In genomic region chr15:40893019-40893723, GRCh38 we compare ENCODE assay signal across 8 cellular contexts. TPM values are rescaled to one million over a fixed set of nuclear protein-coding genes. Genes with fewer than 3 reads are reported as not detected.
DNase-seq lines count a peak whose midpoint lies in the region; ATAC-seq and TF ChIP-seq lines count a peak whose summit lies in the region.

No MANE protein-coding gene starts in this region.

- DNase-seq in Right ventricle myocardium superior (peak; percentile 47), left cardiac atrium (no peak), coronary artery (ENCODE audit: low spot score) (no peak), aorta (no peak), T-helper 17 cell (no peak), cerebellar cortex (ENCODE audit: low spot score) (no peak)

- no peaks in the 10 kb centered on the region for H3K27me3 Mint-ChIP-seq in T-helper 17 cell

- no peak for TF ChIP-seq CTCF in coronary artery (IDR thresholded peaks at IDR 0.05)

- H3K4me3 Mint-ChIP-seq in T-helper 17 cell, result no peak overlapping the region

- ATAC-seq in Right ventricle myocardium superior (ENCODE audit: poor library complexity), result no peak
- no peak for ATAC-seq in left cardiac atrium
- peak; percentile 0 for ATAC-seq in aorta (ENCODE audit: low FRiP score)
- no peak for ATAC-seq in HG02981 (IDR thresholded peaks at IDR 0.05; ENCODE audit: unreplicated experiment)
- no peak for ATAC-seq in T-helper 17 cell

- peaks cover 2% of the 10 kb centered on the region for H3K36me3 Mint-ChIP-seq in T-helper 17 cell (ENCODE audit: low read depth)

- no peaks in the 10 kb centered on the region for H3K27me3 ChIP-seq in muscle layer of duodenum (ENCODE audit: low read depth, low read length)
- H3K27me3 ChIP-seq in aorta (ENCODE audit: control insufficient read depth in 1 of 2, insufficient read depth in 2 of 2, low read length in 1 of 2), result no peaks in the 10 kb centered on the region

- no peak overlapping the region for H3K27ac Mint-ChIP-seq in T-helper 17 cell

- H3K27ac ChIP-seq in coronary artery (peak overlapping the region; percentile 87 to 92), muscle layer of duodenum (ENCODE audit: low read length) (no peak overlapping the region), aorta (ENCODE audit: low read depth in 1 of 2, low read length in 2 of 2) (peak overlapping the region in 1 of 2 donors; percentile 66)

- intact Hi-C loops in Right ventricle myocardium superior (cut with DNase I) (loop anchor here (5.0 to 10.0 kb wide), 2 partner anchors 36 to 222 kb away; partner anchors contain the start of gene INO80), left cardiac atrium (cut with DNase I) (loop anchor here in 1 of 2 donors (2.0 to 5.0 kb wide), 3 partner anchors 36 to 371 kb away; no protein-coding TSS in a partner anchor), aorta (cut with DNase I) (loop anchor here (2.0 to 10.0 kb wide), 5 partner anchors 34 to 442 kb away; partner anchors contain the start of genes C15orf62 (in 1 of the 2), GCHFR (in 1 of the 2), KNL1 (in 1 of the 2) and NUSAP1 (in 1 of the 2))

- H3K4me3 ChIP-seq in coronary artery (peak overlapping the region; percentile 89), muscle layer of duodenum (ENCODE audit: low read depth in 1 of 2, low read length in 2 of 2) (peak overlapping the region; percentile 88 to 95), aorta (ENCODE audit: low read length in 2 of 2) (no peak overlapping the region)

- WGBS in aorta, 2 donors, result 71 to 73% methylated on average over 24 of the region's 24 CpGs

- peaks cover 29% of the 10 kb centered on the region for H3K4me1 Mint-ChIP-seq in T-helper 17 cell

- H3K9me3 ChIP-seq in muscle layer of duodenum (ENCODE audit: control insufficient read depth in 1 of 2, low read length in 2 of 2) (no peaks in the 10 kb centered on the region), aorta (ENCODE audit: control insufficient read depth, low read length) (no peaks in the 10 kb centered on the region), T-helper 17 cell (ENCODE audit: control insufficient read depth, low read length, poor library complexity, severe bottlenecking) (no peaks in the 10 kb centered on the region)

- H3K4me1 ChIP-seq in muscle layer of duodenum (ENCODE audit: control insufficient read depth in 1 of 2, insufficient read depth in 2 of 2, low read length in 2 of 2) (peaks cover 10 to 19% of the 10 kb centered on the region in 2 donors), aorta (ENCODE audit: control insufficient read depth in 1 of 2, insufficient read depth in 2 of 2, low read length in 2 of 2) (no peaks in the 10 kb centered on the region)

- H3K36me3 ChIP-seq in muscle layer of duodenum (ENCODE audit: control insufficient read depth in 1 of 2, insufficient read depth in 2 of 2, low read length in 2 of 2) (peaks cover 4% of the 10 kb centered on the region in 2 donors), aorta (ENCODE audit: control insufficient read depth in 1 of 2, insufficient read depth in 2 of 2, low read length in 1 of 2) (no peaks in the 10 kb centered on the region)

RNA-seq across cellular contexts. Expression of gene VPS18, which starts 1.1 kb away (rescaled TPM):
- total RNA-seq in Right ventricle myocardium superior, result 18.4 TPM
- total RNA-seq in left cardiac atrium, result 10 to 100 TPM; 17.1 to 23.7 TPM
- 10 to 100 TPM; 18.6 to 22.5 TPM for total RNA-seq in aorta
- 10 to 100 TPM in 1 of 2 donors, 1 to 10 TPM in 1; 5.5 to 10.3 TPM for polyA plus RNA-seq in aorta
- 10 to 100 TPM; 13.6 to 18.4 TPM for total RNA-seq in T-helper 17 cell

RNA-seq across cellular contexts. Expression of gene RHOV, which starts 19.1 kb away (rescaled TPM):
- total RNA-seq in Right ventricle myocardium superior, result not detected
- total RNA-seq in left cardiac atrium, result not detected
- under 1 TPM; 0.19 to 0.30 TPM for total RNA-seq in aorta
- polyA plus RNA-seq in aorta, result under 1 TPM in 1 of 2 donors, not detected in 1; 0.15 TPM
- under 1 TPM in 1 of 2 donors, not detected in 1; 0.18 TPM for total RNA-seq in T-helper 17 cell

RNA-seq across cellular contexts. Expression of gene DLL4, which starts 36.0 kb away (rescaled TPM):
- 10.7 TPM for total RNA-seq in Right ventricle myocardium superior
- total RNA-seq in left cardiac atrium, result 1 to 10 TPM; 8.5 to 9.2 TPM
- 10 to 100 TPM in 1 of 2 donors, 1 to 10 TPM in 1; 9.7 to 28.4 TPM for total RNA-seq in aorta
- polyA plus RNA-seq in aorta, result under 1 TPM; 0.20 to 0.38 TPM
- not detected for total RNA-seq in T-helper 17 cell

RNA-seq across cellular contexts. Expression of gene SPINT1, which starts 49.3 kb away (rescaled TPM):
- 0.59 TPM for total RNA-seq in Right ventricle myocardium superior
- total RNA-seq in left cardiac atrium, result 1 to 10 TPM; 1.3 to 1.4 TPM
- total RNA-seq in aorta, result 1 to 10 TPM; 2.4 to 3.9 TPM
- 10 to 100 TPM in 1 of 2 donors, 1 to 10 TPM in 1; 1.9 to 15.5 TPM for polyA plus RNA-seq in aorta
- total RNA-seq in T-helper 17 cell, result 1 to 10 TPM; 2.5 to 4.1 TPM

Comparison
In these comparisons a context has a peak if more than half of its experiments do, and no peak if none do; other contexts are left out.
1. H3K4me3 ChIP-seq: peak in coronary artery (single experiment) and muscle layer of duodenum (2 of 2); none in aorta (0 of 2).
2. RNA of gene DLL4, which starts 36.0 kb away (total RNA-seq): 9.7 to 28.4 TPM in aorta, 10.7 TPM in Right ventricle myocardium superior (single experiment) and 8.5 to 9.2 TPM in left cardiac atrium; not detected in T-helper 17 cell; every median in the first group is over 4 times any median in the second.